ENCODE assay signal across 9 cellular contexts in the genomic region with DNA sequence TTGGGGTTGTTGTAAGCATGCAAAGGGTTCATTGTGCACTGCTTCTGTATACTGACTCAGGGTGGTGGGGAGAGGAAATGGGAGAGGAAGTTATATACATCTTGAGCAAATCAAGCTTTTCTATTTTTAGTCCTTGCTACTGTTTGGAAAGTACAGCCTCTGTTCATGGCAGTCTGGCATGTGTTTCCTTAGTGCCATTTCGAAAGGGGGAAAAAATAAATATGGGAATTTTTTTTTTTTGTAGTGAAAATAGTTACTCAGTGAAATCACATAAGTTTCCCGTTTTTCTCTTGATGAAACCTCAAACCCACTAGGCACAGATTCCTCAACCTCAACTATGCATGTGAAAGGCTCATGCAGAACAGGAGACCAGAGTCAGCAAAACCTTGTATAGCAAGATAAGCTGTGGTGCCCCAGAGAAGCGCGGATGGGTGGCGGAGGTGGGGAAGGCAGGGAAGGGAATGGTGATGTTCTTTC.
DNase-seq lines count a peak whose midpoint lies in the region; ATAC-seq and TF ChIP-seq lines count a peak whose summit lies in the region.
"Had no signal": no experiment of that assay in that cellular context is flagged by ENCODE, and none has a peak within 500 bp of the region (broad histone marks: within the 10 kb centered on the region; RNA-seq: fewer than 3 reads in every experiment).

No MANE protein-coding gene starts in this region.

- peaks cover 10% of the 10 kb centered on the region for H3K9me3 ChIP-seq in hepatocyte (ENCODE audit: low read depth)
- peaks cover 0 to 16% (median 6%) of the 10 kb centered on the region in 4 donors for H3K9me3 ChIP-seq in stomach

- DNase-seq in HT1080 (ENCODE audit: low read depth) = peak; percentile 84
- peak; percentile 99 for DNase-seq in amniotic epithelial cell (ENCODE audit: low read depth)
- DNase-seq in hepatocyte (ENCODE audit: low spot score) = peak; percentile 32
- DNase-seq in stomach = no peak
- DNase-seq in omental fat pad (ENCODE audit: low spot score) = no peak
- DNase-seq in NCI-H1417 (lab: John Stamatoyannopoulos, UW) = no peak
- DNase-seq: psoas muscle had no signal

- no peak overlapping the region for H2AFZ ChIP-seq in hepatocyte

- H3K36me3 ChIP-seq in hepatocyte (replicated peaks; ENCODE audit: insufficient read depth, low read depth) (no peaks in the 10 kb centered on the region), stomach (no peaks in the 10 kb centered on the region)

- H3K4me1 ChIP-seq in hepatocyte (ENCODE audit: insufficient read depth) (no peaks in the 10 kb centered on the region), stomach (peaks cover 13 to 44% (median 27%) of the 10 kb centered on the region in 4 donors)

- H3K27ac ChIP-seq in hepatocyte = peak overlapping the region; percentile 10
- H3K27ac ChIP-seq in stomach = peak overlapping the region in 4 of 5 donors; percentile 1 to 49 (median 28)
- H3K27ac ChIP-seq: psoas muscle had no signal

- H3K27me3 ChIP-seq in hepatocyte = no peaks in the 10 kb centered on the region
- H3K27me3 ChIP-seq in stomach = no peaks in the 10 kb centered on the region

- intact Hi-C loops in stomach (cut with DNase I; ENCODE audit: low total_unique reads) = no loop called here

- TF ChIP-seq EP300 in stomach (IDR thresholded peaks at IDR 0.05) = no peak

- 76% methylated on average over 5 of the region's 5 CpGs for WGBS in hepatocyte (ENCODE audit: low lambda C conversion rate, missing lambda C conversion rate)
- WGBS in stomach, 5 donors = 27 to 50% (median 34%) methylated on average over 5 of the region's 5 CpGs

- no peak for TF ChIP-seq CTCF in hepatocyte (IDR thresholded peaks at IDR 0.05; ENCODE audit: poor library complexity)
- TF ChIP-seq CTCF in stomach (IDR thresholded peaks at IDR 0.05) = no peak
- TF ChIP-seq CTCF in omental fat pad (IDR thresholded peaks at IDR 0.05) = no peak

- no peaks in the 10 kb centered on the region for H3K9me2 ChIP-seq in hepatocyte (replicated peaks; ENCODE audit: insufficient read depth)

- no peak for ATAC-seq in HG02610 (IDR thresholded peaks at IDR 0.05; ENCODE audit: unreplicated experiment)
- no peak for ATAC-seq in omental fat pad (ENCODE audit: low FRiP score)
- no peak for ATAC-seq in GM21786 (IDR thresholded peaks at IDR 0.05; ENCODE audit: unreplicated experiment)

- H3K79me2 ChIP-seq in hepatocyte = peaks cover 32% of the 10 kb centered on the region

- H3K4me3 ChIP-seq in hepatocyte (no peak overlapping the region), stomach (no peak overlapping the region)
- H3K4me3 ChIP-seq: psoas muscle had no signal

- H4K20me1 ChIP-seq in hepatocyte (ENCODE audit: insufficient read depth, poor library complexity, severe bottlenecking) = no peaks in the 10 kb centered on the region

- no peak overlapping the region for H3K4me2 ChIP-seq in hepatocyte

- no peak for TF ChIP-seq POLR2A in stomach (IDR thresholded peaks at IDR 0.05)

Comparison
In these comparisons a context has a peak if more than half of its experiments do, and no peak if none do; other contexts are left out.
1. DNase-seq: peak in HT1080 (single experiment), amniotic epithelial cell (single experiment) and hepatocyte (single experiment); none in stomach (single experiment), omental fat pad (single experiment) and NCI-H1417 (0 of 3).